ENCODE assay signal across 3 cellular contexts in genomic region chr7:134612197-134612596, GRCh38.
TF ChIP-seq lines count a peak whose summit lies in the region.

No MANE protein-coding gene starts in this region.

TF ChIP-seq in SK-N-SH, 30 proteins besides CTCF, POLR2A, EP300 and RAD21 (continues in another document):
- TF ChIP-seq SIN3A (IDR thresholded peaks at IDR 0.05; ENCODE audit: borderline replicate concordance, low read depth, low read length) (no peak), REST (IDR thresholded peaks at IDR 0.05; ENCODE audit: low read depth, low read length) (no peak), RFX5 (IDR thresholded peaks at IDR 0.05; ENCODE audit: low read length) (no peak), PBX3 (IDR thresholded peaks at IDR 0.05) (no peak), USF1 (IDR thresholded peaks at IDR 0.05; ENCODE audit: borderline replicate concordance, low read depth) (no peak), SMC3 (IDR thresholded peaks at IDR 0.05; ENCODE audit: low read depth, low read length) (no peak), FOSL2 (IDR thresholded peaks at IDR 0.05; ENCODE audit: borderline replicate concordance, low read depth) (no peak), ZBTB33 (IDR thresholded peaks at IDR 0.05; ENCODE audit: borderline replicate concordance, low read depth) (no peak)

TF ChIP-seq in SK-N-SH treated with all-trans-retinoic acid at 6 μM for 48 hours, 23 proteins besides CTCF, POLR2A, EP300 and RAD21:
- TF ChIP-seq RARB (CRISPR knock-in tag; IDR thresholded peaks at IDR 0.05): no peak
- TF ChIP-seq POU6F1 (CRISPR knock-in tag; IDR thresholded peaks at IDR 0.05; ENCODE audit: borderline replicate concordance, low read depth): no peak
- TF ChIP-seq ZC3H10 (CRISPR knock-in tag; IDR thresholded peaks at IDR 0.05): no peak
- no peak for TF ChIP-seq ZNF70 (CRISPR knock-in tag; IDR thresholded peaks at IDR 0.05)
- TF ChIP-seq PATZ1 (CRISPR knock-in tag; IDR thresholded peaks at IDR 0.05; ENCODE audit: borderline replicate concordance): no peak
- no peak for TF ChIP-seq ARNTL (CRISPR knock-in tag; IDR thresholded peaks at IDR 0.05; ENCODE audit: borderline replicate concordance, low read depth)
- no peak for TF ChIP-seq BACH2 (CRISPR knock-in tag; IDR thresholded peaks at IDR 0.05; ENCODE audit: borderline replicate concordance)
- no peak for TF ChIP-seq ZNF565 (CRISPR knock-in tag; conservative IDR thresholded peaks at IDR 0.05; ENCODE audit: low read depth)
- TF ChIP-seq ISL1 (CRISPR knock-in tag; IDR thresholded peaks at IDR 0.05): no peak
- TF ChIP-seq CSRNP3 (CRISPR knock-in tag; IDR thresholded peaks at IDR 0.05): no peak
- no peak for TF ChIP-seq TCF4 (CRISPR knock-in tag; IDR thresholded peaks at IDR 0.05; ENCODE audit: borderline replicate concordance)
- TF ChIP-seq CREB5 (CRISPR knock-in tag; IDR thresholded peaks at IDR 0.05; ENCODE audit: low read depth): no peak
- TF ChIP-seq TOX (CRISPR knock-in tag; IDR thresholded peaks at IDR 0.05; ENCODE audit: borderline replicate concordance): no peak
- TF ChIP-seq ESRRG (CRISPR knock-in tag; IDR thresholded peaks at IDR 0.05): no peak
- no peak for TF ChIP-seq OSR1 (CRISPR knock-in tag; IDR thresholded peaks at IDR 0.05)
- TF ChIP-seq ZFP3 (CRISPR knock-in tag; IDR thresholded peaks at IDR 0.05): no peak

TF ChIP-seq in IMR-90, 13 proteins besides CTCF, POLR2A, EP300 and RAD21:
- TF ChIP-seq SMC3 (IDR thresholded peaks at IDR 0.05; ENCODE audit: low read depth, low read length) (no peak), MAFK (IDR thresholded peaks at IDR 0.05; ENCODE audit: low read depth, low read length) (no peak), MAZ (IDR thresholded peaks at IDR 0.05; ENCODE audit: borderline replicate concordance, low read depth, low read length) (no peak)
TF ChIP-seq in IMR-90: peak in this region for 0.
